Comparison of ENCODE assay signal across 8 cellular contexts in genomic region chr20:5529331-5530142, GRCh38.
DNase-seq lines count a peak whose midpoint lies in the region; ATAC-seq, FAIRE-seq and TF ChIP-seq lines count a peak whose summit lies in the region.

No MANE protein-coding gene starts in this region.

- H3K4me1 ChIP-seq in CD8-positive, alpha-beta T cell (ENCODE audit: insufficient read depth, low read length): peaks cover 4% of the 10 kb centered on the region

- peak; percentile 77 for FAIRE-seq in HTR-8/SVneo (lab: Jason Lieb, UNC)

- H3K27me3 ChIP-seq in CD8-positive, alpha-beta T cell (ENCODE audit: insufficient read depth, low read length): no peaks in the 10 kb centered on the region

- H3K4me3 ChIP-seq in CD8-positive, alpha-beta T cell (ENCODE audit: low read depth, low read length): no peak overlapping the region

- POLR2A ChIA-PET in CD8-positive, alpha-beta T cell (lab: Charles Lee): interaction anchor here (0.6 to 1.0 kb wide), 2 partner anchors 258 to 481 kb away, joined by 3 read pairs; no protein-coding TSS in a partner anchor

- peak; percentile 48 for TF ChIP-seq CTCF in CD8-positive, alpha-beta T cell (IDR thresholded peaks at IDR 0.05)

- peak; percentile 92 for ATAC-seq in CD8-positive, alpha-beta T cell
- peak; percentile 67 for ATAC-seq in GM21367 (IDR thresholded peaks at IDR 0.05; ENCODE audit: unreplicated experiment)

- H3K27ac ChIP-seq in CD8-positive, alpha-beta T cell (ENCODE audit: low read depth, low read length): no peak overlapping the region

- intact Hi-C loops in CD8-positive, alpha-beta T cell (cut with DNase I, micrococcal nuclease): loop anchor here (1.0 to 5.0 kb wide), 7 partner anchors 39 to 548 kb away; partner anchors contain the start of genes MCM8 (in 2 of the 2) and TRMT6 (in 2 of the 2)

- peak; percentile 68 to 87 (median 82) for DNase-seq in CD8-positive, alpha-beta T cell
- peak; percentile 68 for DNase-seq in HTR-8/SVneo (ENCODE audit: insufficient read length, low spot score)
- DNase-seq in NOMO-1 (lab: John Stamatoyannopoulos, UW; ENCODE audit: unreplicated experiment in 2 of 2): peak; percentile 78 to 81
- peak; percentile 44 to 67 for DNase-seq in activated CD8-positive, alpha-beta memory T cell treated with anti-CD3 and anti-CD28 coated beads for 1 hour (ENCODE audit: extremely low read depth in 1 of 2, low read depth in 1 of 2)
- peak; percentile 70 for DNase-seq in effector CD8-positive, alpha-beta T cell (lab: John Stamatoyannopoulos, UW)
- peak; percentile 76 for DNase-seq in midbrain (lab: John Stamatoyannopoulos, UW)
- peak; percentile 72 for DNase-seq in stimulated activated CD8-positive, alpha-beta memory T cell treated with anti-CD3 and anti-CD28 coated beads, Interleukin-15, amount 100 ng/mL, for 24 hours (ENCODE audit: low read depth)

- H3K36me3 ChIP-seq in CD8-positive, alpha-beta T cell (ENCODE audit: insufficient read depth, low read length): no peaks in the 10 kb centered on the region

- CTCF ChIA-PET in CD8-positive, alpha-beta T cell (lab: Charles Lee): interaction anchor here (0.5 to 6.3 kb wide), 42 partner anchors 9 to 560 kb away, joined by 3 to 109 read pairs (median 4); no protein-coding TSS in a partner anchor

- no peaks in the 10 kb centered on the region for H3K36me3 Mint-ChIP-seq in CD8-positive, alpha-beta T cell

- H3K9me3 Mint-ChIP-seq in CD8-positive, alpha-beta T cell: no peaks in the 10 kb centered on the region

- H3K27me3 Mint-ChIP-seq in CD8-positive, alpha-beta T cell (ENCODE audit: low read depth): no peaks in the 10 kb centered on the region

- no peaks in the 10 kb centered on the region for H3K9me3 ChIP-seq in CD8-positive, alpha-beta T cell (ENCODE audit: low read length)

- peaks cover 11% of the 10 kb centered on the region for H3K4me1 Mint-ChIP-seq in CD8-positive, alpha-beta T cell (ENCODE audit: low read depth)

- H3K27ac Mint-ChIP-seq in CD8-positive, alpha-beta T cell: peak overlapping the region; percentile 74

- peak overlapping the region; percentile 76 for H3K4me3 Mint-ChIP-seq in CD8-positive, alpha-beta T cell
